ENCODE assay signal across 11 cellular contexts in the genomic region with DNA sequence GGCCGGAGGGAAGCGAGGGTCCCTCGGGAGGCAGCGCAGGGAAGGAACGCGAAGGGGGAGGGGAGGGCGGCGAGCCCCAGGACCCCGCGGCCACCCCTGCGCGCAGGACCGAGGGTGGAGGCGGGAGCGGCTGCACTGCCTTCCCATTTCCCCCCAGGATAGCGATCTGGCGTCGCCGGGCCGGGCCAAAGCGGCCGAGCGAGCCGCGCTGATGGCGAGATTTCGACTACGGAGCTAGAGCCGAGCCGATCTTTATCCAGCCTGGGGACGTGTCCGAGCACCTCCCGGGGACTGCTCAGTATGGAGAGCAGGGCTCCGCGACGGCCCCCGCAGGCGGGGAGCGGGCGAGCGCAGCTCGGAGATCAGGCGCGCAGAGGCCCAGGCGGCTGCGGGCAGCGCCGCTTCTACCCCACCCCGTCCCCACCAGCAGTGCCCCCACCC. TPM values are rescaled to one million over a fixed set of nuclear protein-coding genes. Genes with fewer than 3 reads are reported as not detected.
A peak's percentile ranks its signal among the peaks of the same experiment; 100 is the strongest.
DNase-seq lines count a peak whose midpoint lies in the region; ATAC-seq and TF ChIP-seq lines count a peak whose summit lies in the region.
"Had no signal": no experiment of that assay in that cellular context is flagged by ENCODE, and none has a peak within 500 bp of the region (broad histone marks: within the 10 kb centered on the region; RNA-seq: fewer than 3 reads in every experiment).

No MANE protein-coding gene starts in this region.

- CTCF ChIA-PET in WTC11 (lab: Charles Lee), result interaction anchor here (0.8 to 8.1 kb wide), 7 partner anchors 12 to 239 kb away, joined by 3 to 119 read pairs (median 4); no protein-coding TSS in a partner anchor

- peaks cover 73% of the 10 kb centered on the region for H3K27me3 ChIP-seq in BLaER1
- peaks cover 0 to 1% of the 10 kb centered on the region in 2 donors for H3K27me3 ChIP-seq in right atrium auricular region
- H3K27me3 ChIP-seq in prostate gland (replicated peaks; ENCODE audit: insufficient read depth), result peaks cover 8% of the 10 kb centered on the region
- H3K27me3 ChIP-seq in GM23248 (replicated peaks; ENCODE audit: insufficient read depth), result peaks cover 64% of the 10 kb centered on the region
- peaks cover 0 to 20% of the 10 kb centered on the region in 2 donors for H3K27me3 ChIP-seq in body of pancreas

- H3K4me3 ChIP-seq in BLaER1 (peak overlapping the region; percentile 64), right atrium auricular region (peak overlapping the region; percentile 25 to 59), prostate gland (peak overlapping the region; percentile 23 to 29), GM23248 (no peak overlapping the region), body of pancreas (no peak overlapping the region)

- intact Hi-C loops in prostate gland (cut with DNase I) (no loop called here), body of pancreas (cut with DNase I) (no loop called here)

- in situ Hi-C loops in GM23248 (cut with MboI), result loop anchor here (25.0 kb wide), 1 partner anchor 244 kb away; no protein-coding TSS in a partner anchor

- peak; percentile 53 for DNase-seq in WTC11 (ENCODE audit: low spot score)
- no peak for DNase-seq in right atrium auricular region (ENCODE audit: low spot score)
- peak; percentile 15 for DNase-seq in prostate gland (ENCODE audit: low spot score)
- DNase-seq in GM23248, result no peak
- DNase-seq in GF-D8 (lab: John Stamatoyannopoulos, UW), result no peak
- DNase-seq in body of pancreas, result no peak
- DNase-seq: effector CD8-positive, alpha-beta T cell; OCI-M1 had no signal

- H3K79me2 ChIP-seq in GM23248 (ENCODE audit: insufficient read depth), result no peaks in the 10 kb centered on the region

- TF ChIP-seq POLR2A in prostate gland (IDR thresholded peaks at IDR 0.05), result no peak
- no peak for TF ChIP-seq POLR2A in body of pancreas (IDR thresholded peaks at IDR 0.05)

- H3K27ac ChIP-seq in BLaER1 (no peak overlapping the region), right atrium auricular region (peak overlapping the region in 1 of 2 donors; percentile 31), prostate gland (no peak overlapping the region), GM23248 (no peak overlapping the region), body of pancreas (no peak overlapping the region)

- H3K27ac Mint-ChIP-seq in WTC11, result no peak overlapping the region
- H3K27ac Mint-ChIP-seq: stimulated activated naive CD8-positive, alpha-beta T cell treated with anti-CD3 and anti-CD28 coated beads, Interleukin-15, Interleukin-2, amounts not matched to agents 100 ng/mL and 50 ng/mL, for 24 hours had no signal

- H3K4me1 ChIP-seq in BLaER1 (peaks cover 25% of the 10 kb centered on the region), right atrium auricular region (peaks cover 0 to 22% of the 10 kb centered on the region in 2 donors), prostate gland (replicated peaks) (peaks cover 8% of the 10 kb centered on the region), GM23248 (ENCODE audit: insufficient read depth) (no peaks in the 10 kb centered on the region), body of pancreas (peaks cover 17% of the 10 kb centered on the region)

- no peaks in the 10 kb centered on the region for H3K9me2 ChIP-seq in GM23248 (ENCODE audit: insufficient read depth)

- H3K36me3 Mint-ChIP-seq in WTC11, result no peaks in the 10 kb centered on the region

- no peak for TF ChIP-seq CTCF in WTC11 (IDR thresholded peaks at IDR 0.05)
- no peak for TF ChIP-seq CTCF in right atrium auricular region (IDR thresholded peaks at IDR 0.05)
- no peak for TF ChIP-seq CTCF in prostate gland (IDR thresholded peaks at IDR 0.05)
- no peak for TF ChIP-seq CTCF in body of pancreas (IDR thresholded peaks at IDR 0.05)

- H3K27me3 Mint-ChIP-seq in WTC11 (ENCODE audit: low read depth), result peaks cover 82% of the 10 kb centered on the region

- peaks cover 18% of the 10 kb centered on the region for H3K4me1 Mint-ChIP-seq in WTC11

- H3K9me3 Mint-ChIP-seq in WTC11, result no peaks in the 10 kb centered on the region
- H3K9me3 Mint-ChIP-seq: stimulated activated naive CD8-positive, alpha-beta T cell treated with anti-CD3 and anti-CD28 coated beads, Interleukin-15, Interleukin-2, amounts not matched to agents 100 ng/mL and 50 ng/mL, for 24 hours had no signal

- H3K36me3 ChIP-seq in BLaER1, result no peaks in the 10 kb centered on the region
- H3K36me3 ChIP-seq in right atrium auricular region, result no peaks in the 10 kb centered on the region
- H3K36me3 ChIP-seq in prostate gland, result no peaks in the 10 kb centered on the region
- H3K36me3 ChIP-seq in GM23248 (ENCODE audit: low read depth), result no peaks in the 10 kb centered on the region
- H3K36me3 ChIP-seq in body of pancreas (replicated peaks in 1 of 2; ENCODE audit: insufficient read depth in 1 of 2, low read depth in 2 of 2), result no peaks in the 10 kb centered on the region

- POLR2A ChIA-PET in WTC11 (lab: Charles Lee), result interaction anchor here (0.6 to 1.5 kb wide), 2 partner anchors 24 to 112 kb away, joined by 3 to 4 read pairs; no protein-coding TSS in a partner anchor

- H3K9ac ChIP-seq in BLaER1, result no peak overlapping the region
- H3K9ac ChIP-seq in GM23248, result no peak overlapping the region

- H3K4me2 ChIP-seq in BLaER1 (peak overlapping the region; percentile 80), GM23248 (ENCODE audit: unreplicated experiment) (no peak overlapping the region)

- H3K9me3 ChIP-seq in BLaER1, result peaks cover 9% of the 10 kb centered on the region; the same call in 1 of the 2 replicates
- H3K9me3 ChIP-seq in right atrium auricular region, result no peaks in the 10 kb centered on the region
- no peaks in the 10 kb centered on the region for H3K9me3 ChIP-seq in prostate gland
- no peaks in the 10 kb centered on the region for H3K9me3 ChIP-seq in GM23248 (ENCODE audit: low read depth)
- H3K9me3 ChIP-seq in body of pancreas, result no peaks in the 10 kb centered on the region

- ATAC-seq in WTC11 (peak; percentile 33), HG03442 (IDR thresholded peaks at IDR 0.05; ENCODE audit: unreplicated experiment) (no peak), body of pancreas (no peak)

- H2AFZ ChIP-seq in GM23248, result no peak overlapping the region

- no peaks in the 10 kb centered on the region for H3F3A ChIP-seq in GM23248 (ENCODE audit: insufficient read depth)

- under 1% methylated on average over 25 of the region's 49 CpGs for WGBS in prostate gland
- WGBS in GM23248 (ENCODE audit: low coverage in 1 of 2, low lambda C conversion rate in 2 of 2, missing lambda C conversion rate in 2 of 2), 2 experiments, result 0 to 7% methylated on average over 6 to 15 of the region's 49 CpGs
- 10% methylated on average over 31 of the region's 49 CpGs; no CpG with 5 or more reads in 1 of the 2 donors for WGBS in body of pancreas, 2 donors

- H4K20me1 ChIP-seq in BLaER1 (no peaks in the 10 kb centered on the region), GM23248 (ENCODE audit: insufficient read depth) (no peaks in the 10 kb centered on the region)

- H3K4me3 Mint-ChIP-seq in WTC11, result peak overlapping the region; percentile 53
- H3K4me3 Mint-ChIP-seq: stimulated activated naive CD8-positive, alpha-beta T cell treated with anti-CD3 and anti-CD28 coated beads, Interleukin-15, Interleukin-2, amounts not matched to agents 100 ng/mL and 50 ng/mL, for 24 hours had no signal

TF ChIP-seq in WTC11, 78 proteins besides CTCF, POLR2A, EP300 and RAD21:
- TF ChIP-seq NFATC4 (CRISPR knock-in tag; IDR thresholded peaks at IDR 0.05) (no peak), NR2C2 (CRISPR knock-in tag; IDR thresholded peaks at IDR 0.05) (no peak), MYBL2 (CRISPR knock-in tag; IDR thresholded peaks at IDR 0.05) (no peak)
- TF ChIP-seq, protein P1, sequence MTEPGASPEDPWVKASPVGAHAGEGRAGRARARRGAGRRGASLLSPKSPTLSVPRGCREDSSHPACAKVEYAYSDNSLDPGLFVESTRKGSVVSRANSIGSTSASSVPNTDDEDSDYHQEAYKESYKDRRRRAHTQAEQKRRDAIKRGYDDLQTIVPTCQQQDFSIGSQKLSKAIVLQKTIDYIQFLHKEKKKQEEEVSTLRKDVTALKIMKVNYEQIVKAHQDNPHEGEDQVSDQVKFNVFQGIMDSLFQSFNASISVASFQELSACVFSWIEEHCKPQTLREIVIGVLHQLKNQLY (CRISPR knock-in tag; IDR thresholded peaks at IDR 0.05), result 0 out of 2 replicates have a peak, but pooled peaks have one; percentile 29
- TF ChIP-seq, protein P2, sequence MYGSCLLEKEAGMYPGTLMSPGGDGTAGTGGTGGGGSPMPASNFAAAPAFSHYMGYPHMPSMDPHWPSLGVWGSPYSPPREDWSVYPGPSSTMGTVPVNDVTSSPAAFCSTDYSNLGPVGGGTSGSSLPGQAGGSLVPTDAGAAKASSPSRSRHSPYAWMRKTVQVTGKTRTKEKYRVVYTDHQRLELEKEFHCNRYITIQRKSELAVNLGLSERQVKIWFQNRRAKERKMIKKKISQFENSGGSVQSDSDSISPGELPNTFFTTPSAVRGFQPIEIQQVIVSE (CRISPR knock-in tag; IDR thresholded peaks at IDR 0.05; ENCODE audit: borderline replicate concordance), result no peak
- TF ChIP-seq, protein P3, sequence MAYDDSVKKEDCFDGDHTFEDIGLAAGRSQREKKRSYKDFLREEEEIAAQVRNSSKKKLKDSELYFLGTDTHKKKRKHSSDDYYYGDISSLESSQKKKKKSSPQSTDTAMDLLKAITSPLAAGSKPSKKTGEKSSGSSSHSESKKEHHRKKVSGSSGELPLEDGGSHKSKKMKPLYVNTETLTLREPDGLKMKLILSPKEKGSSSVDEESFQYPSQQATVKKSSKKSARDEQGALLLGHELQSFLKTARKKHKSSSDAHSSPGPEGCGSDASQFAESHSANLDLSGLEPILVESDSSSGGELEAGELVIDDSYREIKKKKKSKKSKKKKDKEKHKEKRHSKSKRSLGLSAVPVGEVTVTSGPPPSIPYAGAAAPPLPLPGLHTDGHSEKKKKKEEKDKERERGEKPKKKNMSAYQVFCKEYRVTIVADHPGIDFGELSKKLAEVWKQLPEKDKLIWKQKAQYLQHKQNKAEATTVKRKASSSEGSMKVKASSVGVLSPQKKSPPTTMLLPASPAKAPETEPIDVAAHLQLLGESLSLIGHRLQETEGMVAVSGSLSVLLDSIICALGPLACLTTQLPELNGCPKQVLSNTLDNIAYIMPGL (CRISPR knock-in tag; IDR thresholded peaks at IDR 0.05), result peak; percentile 57; the same call in 1 of the 2 replicates

RNA-seq across cellular contexts. Expression of a gene that starts 0.6 kb away (rescaled TPM):
- total RNA-seq in WTC11 (2021) (1.1 to 1.7 TPM (median 1.2 TPM) in 3 replicates), right atrium auricular region (1 to 10 TPM; 3.5 to 5.6 TPM), prostate gland (1 to 10 TPM; 3.8 to 8.9 TPM), body of pancreas (under 1 TPM in 1 of 2 donors, not detected in 1; 0.52 TPM)
- 0.13 TPM in 1 of 2 replicates, not detected in the other for total RNA-seq in GM23248 (2014; rRNA removed; shearing (Covaris generic))
- polyA plus RNA-seq in GM23248 (2016; fragmentation: Nextera tagmentation; extraction: Ambion mirVana), result not detected in 2 replicates

Comparison
In these comparisons a context has a peak if more than half of its experiments do, and no peak if none do; other contexts are left out.
1. H3K4me3 ChIP-seq: peak in BLaER1 (single experiment), right atrium auricular region (2 of 2) and prostate gland (2 of 2); none in GM23248 (single experiment) and body of pancreas (0 of 2).
2. DNase-seq: peak in WTC11 (single experiment) and prostate gland (single experiment); none in right atrium auricular region (single experiment), GM23248 (single experiment), GF-D8 (single experiment) and body of pancreas (0 of 4).